Comparison of ENCODE assay signal across 17 cellular contexts in the genomic region with DNA sequence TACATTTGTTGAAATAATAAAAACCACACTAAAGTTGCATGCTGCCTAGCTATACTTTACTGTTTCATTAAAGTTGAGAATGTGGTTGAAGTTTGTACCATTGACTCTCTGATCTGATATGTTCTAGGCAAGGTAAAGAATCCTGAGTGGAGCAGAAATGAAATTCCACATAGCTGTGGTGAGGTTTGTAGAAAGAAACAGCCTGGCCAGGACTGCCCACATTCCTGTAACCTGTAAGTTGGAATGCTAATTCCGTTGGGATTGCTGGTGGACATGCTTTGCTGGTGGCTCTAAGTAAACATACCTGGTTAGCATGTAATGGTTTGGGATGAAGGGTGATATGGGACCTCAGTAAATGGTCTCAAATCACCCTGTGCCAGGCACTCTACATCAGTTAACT. TPM values are rescaled to one million over a fixed set of nuclear protein-coding genes. Genes with fewer than 3 reads are reported as not detected.
DNase-seq lines count a peak whose midpoint lies in the region; TF ChIP-seq lines count a peak whose summit lies in the region.
"Had no signal": no experiment of that assay in that cellular context is flagged by ENCODE, and none has a peak within 500 bp of the region (broad histone marks: within the 10 kb centered on the region; RNA-seq: fewer than 3 reads in every experiment).

No MANE protein-coding gene starts in this region.

- TF ChIP-seq CTCF in astrocyte of the spinal cord (IDR thresholded peaks at IDR 0.05; ENCODE audit: low read depth, low read length), result no peak
- no peak for TF ChIP-seq CTCF in progenitor cell of endocrine pancreas (IDR thresholded peaks at IDR 0.05; ENCODE audit: unreplicated experiment)

- no peak overlapping the region for H3K18ac ChIP-seq in trophoblast cell (ENCODE audit: low read length)

- H4K12ac ChIP-seq in trophoblast cell (ENCODE audit: low read depth, low read length), result no peak overlapping the region

- H3K36me3 Mint-ChIP-seq in activated T-cell treated with anti-CD3 and anti-CD28 coated beads, Interleukin-2, amount 50 U/mL, for 24 hours (ENCODE audit: low read depth), result peaks cover 54% of the 10 kb centered on the region
- peaks cover 33% of the 10 kb centered on the region for H3K36me3 Mint-ChIP-seq in activated T-helper 1 cell treated with anti-CD3 and anti-CD28 coated beads, Interleukin-12 subunit alpha, Interleukin-12 subunit beta, Interleukin-2, Interleukin-4 antibody, amounts not matched to agents 30 ng/mL and 10 ng/mL and 1 ng/mL, durations not matched to agents 14 hours and 24 hours and 36 hours (ENCODE audit: low read depth)
- peaks cover 12% of the 10 kb centered on the region for H3K36me3 Mint-ChIP-seq in progenitor cell of endocrine pancreas (ENCODE audit: insufficient read depth)

- no peaks in the 10 kb centered on the region for H3K9me3 ChIP-seq in trophoblast cell (ENCODE audit: insufficient read depth, low read depth, low read length)
- H3K9me3 ChIP-seq: A549, BLaER1 had no signal

- no peak overlapping the region for H3K4ac ChIP-seq in trophoblast cell (ENCODE audit: low read depth, low read length)

- H3K4me3 Mint-ChIP-seq in activated T-cell treated with anti-CD3 and anti-CD28 coated beads, Interleukin-2, amount 50 U/mL, for 24 hours, result peak overlapping the region; percentile 8
- H3K4me3 Mint-ChIP-seq in activated T-helper 1 cell treated with anti-CD3 and anti-CD28 coated beads, Interleukin-12 subunit alpha, Interleukin-12 subunit beta, Interleukin-2, Interleukin-4 antibody, amounts not matched to agents 30 ng/mL and 10 ng/mL and 1 ng/mL, durations not matched to agents 14 hours and 24 hours and 36 hours, result peak overlapping the region; percentile 13
- no peak overlapping the region for H3K4me3 Mint-ChIP-seq in progenitor cell of endocrine pancreas (ENCODE audit: low read depth)
- H3K4me3 Mint-ChIP-seq: GM23338 had no signal

- H4K8ac ChIP-seq in trophoblast cell (ENCODE audit: low read depth, low read length), result no peak overlapping the region

- H3K23ac ChIP-seq in trophoblast cell (ENCODE audit: low read length), result no peak overlapping the region

- no CpG with 5 or more reads among the region's 1 CpG for WGBS in trophoblast cell (ENCODE audit: extremely low coverage, insufficient coverage, insufficient read length)

- H3K36me3 ChIP-seq in trophoblast cell (ENCODE audit: control insufficient read depth in 1 of 2, insufficient read depth in 2 of 2, low read length in 2 of 2), result peaks cover 28 to 56% of the 10 kb centered on the region in 2 experiments

- no peak overlapping the region for H3K14ac ChIP-seq in trophoblast cell (ENCODE audit: low read length)

- no peak overlapping the region for H2AFZ ChIP-seq in trophoblast cell (ENCODE audit: insufficient read depth, low read length, poor library complexity)
- H2AFZ ChIP-seq: GM23338 had no signal

- H3K9ac ChIP-seq in trophoblast cell (ENCODE audit: low read length), result no peak overlapping the region
- H3K9ac ChIP-seq: BLaER1 had no signal

- H3K4me1 Mint-ChIP-seq in activated T-cell treated with anti-CD3 and anti-CD28 coated beads, Interleukin-2, amount 50 U/mL, for 24 hours (ENCODE audit: low read depth), result peaks cover 34% of the 10 kb centered on the region
- peaks cover 14% of the 10 kb centered on the region for H3K4me1 Mint-ChIP-seq in activated T-helper 1 cell treated with anti-CD3 and anti-CD28 coated beads, Interleukin-12 subunit alpha, Interleukin-12 subunit beta, Interleukin-2, Interleukin-4 antibody, amounts not matched to agents 30 ng/mL and 10 ng/mL and 1 ng/mL, durations not matched to agents 14 hours and 24 hours and 36 hours (ENCODE audit: low read depth)
- no peaks in the 10 kb centered on the region for H3K4me1 Mint-ChIP-seq in progenitor cell of endocrine pancreas (ENCODE audit: low read depth)
- H3K4me1 Mint-ChIP-seq: GM23338 had no signal

- H3K9me3 Mint-ChIP-seq in activated T-cell treated with anti-CD3 and anti-CD28 coated beads, Interleukin-2, amount 50 U/mL, for 24 hours, result no peaks in the 10 kb centered on the region
- no peaks in the 10 kb centered on the region for H3K9me3 Mint-ChIP-seq in activated T-helper 1 cell treated with anti-CD3 and anti-CD28 coated beads, Interleukin-12 subunit alpha, Interleukin-12 subunit beta, Interleukin-2, Interleukin-4 antibody, amounts not matched to agents 30 ng/mL and 10 ng/mL and 1 ng/mL, durations not matched to agents 14 hours and 24 hours and 36 hours
- no peaks in the 10 kb centered on the region for H3K9me3 Mint-ChIP-seq in progenitor cell of endocrine pancreas (ENCODE audit: low read depth)
- H3K9me3 Mint-ChIP-seq: GM23338 had no signal

- H3K27ac ChIP-seq in trophoblast cell (ENCODE audit: low read depth, low read length), result no peak overlapping the region
- H3K27ac ChIP-seq: A549, BLaER1 had no signal

- in situ Hi-C loops in astrocyte of the spinal cord (cut with HindIII; ENCODE audit: low sequenced_read_pairs), result no loop called here

- no peak overlapping the region for H4K91ac ChIP-seq in trophoblast cell (ENCODE audit: low read depth, low read length)

- no peaks in the 10 kb centered on the region for H3K27me3 Mint-ChIP-seq in activated T-cell treated with anti-CD3 and anti-CD28 coated beads, Interleukin-2, amount 50 U/mL, for 24 hours
- H3K27me3 Mint-ChIP-seq in activated T-helper 1 cell treated with anti-CD3 and anti-CD28 coated beads, Interleukin-12 subunit alpha, Interleukin-12 subunit beta, Interleukin-2, Interleukin-4 antibody, amounts not matched to agents 30 ng/mL and 10 ng/mL and 1 ng/mL, durations not matched to agents 14 hours and 24 hours and 36 hours (ENCODE audit: insufficient read depth), result no peaks in the 10 kb centered on the region
- no peaks in the 10 kb centered on the region for H3K27me3 Mint-ChIP-seq in progenitor cell of endocrine pancreas
- H3K27me3 Mint-ChIP-seq: CD4-positive, alpha-beta memory T cell had no signal

- no peak for DNase-seq in activated T-cell treated with anti-CD3 and anti-CD28 coated beads, Interleukin-2, amount 50 U/mL, for 24 hours
- DNase-seq in activated T-cell treated with anti-CD3 and anti-CD28 coated beads for 4 hours (no peak), astrocyte of the spinal cord (ENCODE audit: low read depth, low spot score) (peak; percentile 19), trophoblast cell (peak; percentile 91 to 94), NCI-H2081 (lab: John Stamatoyannopoulos, UW) (no peak), progenitor cell of endocrine pancreas (ENCODE audit: low spot score, unreplicated experiment) (no peak)
- no peak for DNase-seq in activated T-helper 1 cell treated with anti-CD3 and anti-CD28 coated beads, Interleukin-12 subunit alpha, Interleukin-12 subunit beta, Interleukin-2, Interleukin-4 antibody, amounts not matched to agents 30 ng/mL and 10 ng/mL and 1 ng/mL, durations not matched to agents 14 hours and 24 hours and 36 hours (ENCODE audit: low spot score)
- DNase-seq: Calu3; CD4-positive, alpha-beta memory T cell; EL; NCI-H1105; NCI-H510A; NCI-H774 had no signal

- H3K4me3 ChIP-seq in astrocyte of the spinal cord (ENCODE audit: low read depth, low read length) (no peak overlapping the region), trophoblast cell (ENCODE audit: low read depth, low read length) (no peak overlapping the region)
- H3K4me3 ChIP-seq: A549, BLaER1, GM23338, K562 had no signal

- peaks cover 0 to 5% of the 10 kb centered on the region in 2 experiments for H3K4me1 ChIP-seq in trophoblast cell (ENCODE audit: control insufficient read depth in 1 of 2, insufficient read depth in 2 of 2, low read length in 2 of 2)
- H3K4me1 ChIP-seq: BLaER1 had no signal

- no peaks in the 10 kb centered on the region for H3K79me1 ChIP-seq in trophoblast cell (ENCODE audit: low read length)

- no peak overlapping the region for H2BK12ac ChIP-seq in trophoblast cell (ENCODE audit: low read length)

- H3K27me3 ChIP-seq in trophoblast cell (ENCODE audit: insufficient read depth, low read length), result no peaks in the 10 kb centered on the region
- H3K27me3 ChIP-seq: BLaER1 had no signal

- no peak overlapping the region for H2BK5ac ChIP-seq in trophoblast cell (ENCODE audit: low read depth, low read length, poor library complexity)

- no peaks in the 10 kb centered on the region for H3K79me2 ChIP-seq in trophoblast cell (ENCODE audit: control insufficient read depth, insufficient read depth, low read length, poor library complexity)

- H2AK5ac ChIP-seq in trophoblast cell (ENCODE audit: low read length), result no peak overlapping the region

- no peak overlapping the region for H2BK120ac ChIP-seq in trophoblast cell (ENCODE audit: insufficient read depth, low read length, poor library complexity)

- peak overlapping the region; percentile 75 for H3K27ac Mint-ChIP-seq in activated T-cell treated with anti-CD3 and anti-CD28 coated beads, Interleukin-2, amount 50 U/mL, for 24 hours
- peak overlapping the region; percentile 25 for H3K27ac Mint-ChIP-seq in activated T-helper 1 cell treated with anti-CD3 and anti-CD28 coated beads, Interleukin-12 subunit alpha, Interleukin-12 subunit beta, Interleukin-2, Interleukin-4 antibody, amounts not matched to agents 30 ng/mL and 10 ng/mL and 1 ng/mL, durations not matched to agents 14 hours and 24 hours and 36 hours
- no peak overlapping the region for H3K27ac Mint-ChIP-seq in progenitor cell of endocrine pancreas
- H3K27ac Mint-ChIP-seq: GM23338 had no signal

- intact Hi-C loops in activated T-helper 1 cell treated with anti-CD3 and anti-CD28 coated beads, Interleukin-12 subunit alpha, Interleukin-12 subunit beta, Interleukin-2, Interleukin-4 antibody, amounts not matched to agents 30 ng/mL and 10 ng/mL and 1 ng/mL, durations not matched to agents 14 hours and 24 hours and 36 hours (cut with micrococcal nuclease), result loop anchor here (2.0 to 10.0 kb wide), 3 partner anchors 14 to 1018 kb away; a partner anchor contains a TSS

- no peak overlapping the region for H3K4me2 ChIP-seq in trophoblast cell (ENCODE audit: low read length)
- H3K4me2 ChIP-seq: A549, BLaER1, GM23338 had no signal

RNA-seq across cellular contexts. Expression of a gene that starts 16.8 kb away (rescaled TPM):
- total RNA-seq in activated T-helper 1 cell treated with anti-CD3 and anti-CD28 coated beads, Interleukin-12 subunit alpha, Interleukin-12 subunit beta, Interleukin-2, Interleukin-4 antibody, amounts not matched to agents 30 ng/mL and 10 ng/mL and 1 ng/mL, durations not matched to agents 14 hours and 24 hours and 36 hours, result 36.2 and 37.6 TPM in 2 replicates
- 18.2 and 18.8 TPM in 2 replicates for polyA plus RNA-seq in trophoblast cell (2013)
- 29.4 and 32.0 TPM in 2 replicates for total RNA-seq in progenitor cell of endocrine pancreas

RNA-seq across cellular contexts. Expression of a gene that starts 42.2 kb away (rescaled TPM):
- 70.7 and 76.7 TPM in 2 replicates for total RNA-seq in activated T-helper 1 cell treated with anti-CD3 and anti-CD28 coated beads, Interleukin-12 subunit alpha, Interleukin-12 subunit beta, Interleukin-2, Interleukin-4 antibody, amounts not matched to agents 30 ng/mL and 10 ng/mL and 1 ng/mL, durations not matched to agents 14 hours and 24 hours and 36 hours
- 71.0 and 71.8 TPM in 2 replicates for polyA plus RNA-seq in trophoblast cell (2013)
- 43.3 and 48.9 TPM in 2 replicates for total RNA-seq in progenitor cell of endocrine pancreas

RNA-seq across cellular contexts. Expression of a gene that starts 42.6 kb away (rescaled TPM):
- 75.0 and 78.2 TPM in 2 replicates for total RNA-seq in activated T-helper 1 cell treated with anti-CD3 and anti-CD28 coated beads, Interleukin-12 subunit alpha, Interleukin-12 subunit beta, Interleukin-2, Interleukin-4 antibody, amounts not matched to agents 30 ng/mL and 10 ng/mL and 1 ng/mL, durations not matched to agents 14 hours and 24 hours and 36 hours
- 35.5 and 36.7 TPM in 2 replicates for polyA plus RNA-seq in trophoblast cell (2013)
- 67.7 and 71.5 TPM in 2 replicates for total RNA-seq in progenitor cell of endocrine pancreas

Comparison
In these comparisons a context has a peak if more than half of its experiments do, and no peak if none do; other contexts are left out.
1. DNase-seq: peak in astrocyte of the spinal cord (single experiment) and trophoblast cell (2 of 2); none in activated T-cell treated with anti-CD3 and anti-CD28 coated beads, Interleukin-2, amount 50 U/mL, for 24 hours (single experiment), activated T-cell treated with anti-CD3 and anti-CD28 coated beads for 4 hours (single experiment), activated T-helper 1 cell treated with anti-CD3 and anti-CD28 coated beads, Interleukin-12 subunit alpha, Interleukin-12 subunit beta, Interleukin-2, Interleukin-4 antibody, amounts not matched to agents 30 ng/mL and 10 ng/mL and 1 ng/mL, durations not matched to agents 14 hours and 24 hours and 36 hours (single experiment), NCI-H2081 (0 of 2) and progenitor cell of endocrine pancreas (single experiment).